ENCODE assay signal across 10 cellular contexts in the genomic region with DNA sequence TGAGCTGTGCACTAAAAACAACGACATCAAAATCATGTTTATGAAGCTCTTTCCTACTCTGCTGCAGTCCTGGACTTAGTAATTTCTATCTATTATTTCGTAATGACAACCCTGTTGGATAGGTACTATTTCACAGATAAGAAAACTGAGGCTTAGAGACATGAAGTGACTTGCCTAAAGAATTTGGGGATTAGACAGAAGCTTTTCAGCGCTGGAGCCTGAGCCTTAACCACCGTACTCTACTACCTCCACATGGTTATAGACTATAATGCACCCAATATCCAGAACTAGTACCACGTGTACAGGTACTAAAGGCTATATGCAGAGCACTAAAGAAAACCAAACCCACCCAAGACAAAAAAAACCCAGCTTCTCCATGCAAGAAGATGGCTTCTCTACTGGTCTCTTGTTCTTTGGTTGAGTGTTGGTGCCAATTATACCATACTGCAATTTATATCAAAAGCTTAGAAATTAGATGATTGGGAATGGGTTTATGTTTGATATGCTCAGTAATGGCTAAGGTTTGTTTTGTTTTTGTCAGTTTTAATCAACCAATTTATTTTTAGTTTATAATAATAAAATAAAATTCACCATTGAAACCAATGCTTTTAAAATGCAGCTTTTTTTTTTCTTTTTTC. TPM values are rescaled to one million over a fixed set of nuclear protein-coding genes. Genes with fewer than 3 reads are reported as not detected.
DNase-seq lines count a peak whose midpoint lies in the region; ATAC-seq and TF ChIP-seq lines count a peak whose summit lies in the region.
"Had no signal": no experiment of that assay in that cellular context is flagged by ENCODE, and none has a peak within 500 bp of the region (broad histone marks: within the 10 kb centered on the region; RNA-seq: fewer than 3 reads in every experiment).

No MANE protein-coding gene starts in this region.

- intact Hi-C loops in naive thymus-derived CD4-positive, alpha-beta T cell (cut with micrococcal nuclease), result loop anchor here (1.0 to 2.0 kb wide), 4 partner anchors 194 to 392 kb away; no protein-coding TSS in a partner anchor
- intact Hi-C loops in aorta (cut with DNase I), result no loop called here

- peaks cover 0 to 6% (median 4%) of the 10 kb centered on the region in 7 donors for H3K4me1 Mint-ChIP-seq in naive thymus-derived CD4-positive, alpha-beta T cell
- H3K4me1 Mint-ChIP-seq: stimulated activated naive B cell treated with anti-CD40 and anti-IgM and Interleukin-4, amounts not matched to agents 10 μg/mL and 1 μg/mL and 100 μg/mL, for 72 hours had no signal

- H3K4me3 Mint-ChIP-seq in naive thymus-derived CD4-positive, alpha-beta T cell, result no peak overlapping the region
- H3K4me3 Mint-ChIP-seq: B cell; stimulated activated naive B cell treated with anti-CD40 and anti-IgM and Interleukin-4, amounts not matched to agents 10 μg/mL and 1 μg/mL and 100 μg/mL, for 72 hours had no signal

- H3K36me3 ChIP-seq in KMS-11 (ENCODE audit: insufficient read depth) (no peaks in the 10 kb centered on the region), aorta (ENCODE audit: control insufficient read depth in 1 of 2, insufficient read depth in 2 of 2, low read length in 1 of 2) (no peaks in the 10 kb centered on the region)
- H3K36me3 ChIP-seq in naive thymus-derived CD4-positive, alpha-beta T cell (ENCODE audit: control insufficient read depth in 2 of 3, insufficient read depth in 3 of 3, low read length in 3 of 3), result no peaks in the 10 kb centered on the region

- H3K9me3 Mint-ChIP-seq in naive thymus-derived CD4-positive, alpha-beta T cell, result no peaks in the 10 kb centered on the region
- H3K9me3 Mint-ChIP-seq: stimulated activated naive B cell treated with anti-CD40 and anti-IgM and Interleukin-4, amounts not matched to agents 10 μg/mL and 1 μg/mL and 100 μg/mL, for 72 hours had no signal

- POLR2A ChIA-PET in naive thymus-derived CD4-positive, alpha-beta T cell (lab: Charles Lee), result interaction anchor here (0.8 to 1.6 kb wide), 4 partner anchors 81 to 87 kb away, joined by 3 to 11 read pairs (median 4); a partner anchor contains a TSS

- 0 out of 2 replicates have a peak, but pooled peaks have one; percentile 15 for TF ChIP-seq CTCF in KMS-11 (conservative IDR thresholded peaks at IDR 0.05; ENCODE audit: low read depth, low read length)

- no peaks in the 10 kb centered on the region for H3K9me3 ChIP-seq in naive thymus-derived CD4-positive, alpha-beta T cell (ENCODE audit: control insufficient read depth in 2 of 3, low read length in 3 of 3)
- no peaks in the 10 kb centered on the region for H3K9me3 ChIP-seq in aorta (ENCODE audit: control insufficient read depth, low read length)

- H3K27me3 ChIP-seq in KMS-11 (ENCODE audit: insufficient read depth, low read depth) (no peaks in the 10 kb centered on the region), aorta (ENCODE audit: control insufficient read depth in 1 of 2, insufficient read depth in 2 of 2, low read length in 1 of 2) (no peaks in the 10 kb centered on the region)
- no peaks in the 10 kb centered on the region for H3K27me3 ChIP-seq in naive thymus-derived CD4-positive, alpha-beta T cell (ENCODE audit: control insufficient read depth in 2 of 2, insufficient read depth in 2 of 2, low read length in 2 of 2)

- 84 to 86% methylated on average over 5 of the region's 5 CpGs for WGBS in aorta, 2 donors

- DNase-seq in NCI-H2081 (lab: John Stamatoyannopoulos, UW) (peak; percentile 10 to 32), NCI-H2081 treated with DMSO at 0.1 percent for 48 hours (lab: John Stamatoyannopoulos, UW) (no peak), SW480 (ENCODE audit: low spot score) (peak; percentile 42), substantia nigra (lab: John Stamatoyannopoulos, UW) (no peak), GM19238 (ENCODE audit: insufficient read length, low spot score) (no peak), aorta (no peak)
- peak in 6 of 9 donors; percentile 20 to 49 (median 30) for DNase-seq in naive thymus-derived CD4-positive, alpha-beta T cell
- DNase-seq: stimulated activated naive B cell treated with anti-CD40 and anti-IgM and Interleukin-4, amounts not matched to agents 10 μg/mL and 1 μg/mL and 100 μg/mL, for 72 hours had no signal

- H3K27ac ChIP-seq in KMS-11 (no peak overlapping the region), substantia nigra (ENCODE audit: low read depth, low read length, poor library complexity, severe bottlenecking) (no peak overlapping the region), aorta (ENCODE audit: low read depth in 1 of 2, low read length in 2 of 2) (no peak overlapping the region)
- no peak overlapping the region for H3K27ac ChIP-seq in naive thymus-derived CD4-positive, alpha-beta T cell (ENCODE audit: low read depth, low read length)

- H3K27ac Mint-ChIP-seq in naive thymus-derived CD4-positive, alpha-beta T cell, result no peak overlapping the region
- H3K27ac Mint-ChIP-seq: B cell; stimulated activated naive B cell treated with anti-CD40 and anti-IgM and Interleukin-4, amounts not matched to agents 10 μg/mL and 1 μg/mL and 100 μg/mL, for 72 hours had no signal

- no peak overlapping the region for H2AFZ ChIP-seq in KMS-11 (ENCODE audit: low read depth)

- no peaks in the 10 kb centered on the region for H3K4me1 ChIP-seq in KMS-11 (ENCODE audit: low read depth, poor library complexity, severe bottlenecking)
- no peaks in the 10 kb centered on the region for H3K4me1 ChIP-seq in naive thymus-derived CD4-positive, alpha-beta T cell (ENCODE audit: control insufficient read depth in 2 of 2, insufficient read depth in 2 of 2, low read length in 2 of 2)
- H3K4me1 ChIP-seq in aorta (ENCODE audit: control insufficient read depth in 1 of 2, insufficient read depth in 2 of 2, low read length in 2 of 2), result no peaks in the 10 kb centered on the region

- ATAC-seq in naive thymus-derived CD4-positive, alpha-beta T cell, result peak; percentile 82
- ATAC-seq in aorta (ENCODE audit: low FRiP score), result no peak
- ATAC-seq: stimulated activated naive B cell treated with anti-CD40 and anti-IgM and Interleukin-4, amounts not matched to agents 10 μg/mL and 1 μg/mL and 100 μg/mL, for 72 hours had no signal

- no peak overlapping the region for H3K4me2 ChIP-seq in KMS-11

- no peak overlapping the region for H3K9ac ChIP-seq in KMS-11

- no peaks in the 10 kb centered on the region for H3K36me3 Mint-ChIP-seq in naive thymus-derived CD4-positive, alpha-beta T cell
- H3K36me3 Mint-ChIP-seq: stimulated activated naive B cell treated with anti-CD40 and anti-IgM and Interleukin-4, amounts not matched to agents 10 μg/mL and 1 μg/mL and 100 μg/mL, for 72 hours had no signal

- CTCF ChIA-PET in naive thymus-derived CD4-positive, alpha-beta T cell (lab: Charles Lee), result interaction anchor here (0.7 to 1.7 kb wide), 13 partner anchors 12 to 397 kb away, joined by 3 to 15 read pairs (median 4); no protein-coding TSS in a partner anchor

- no peaks in the 10 kb centered on the region for H3K79me2 ChIP-seq in KMS-11 (ENCODE audit: insufficient read depth, low read depth)

- H3K27me3 Mint-ChIP-seq in naive thymus-derived CD4-positive, alpha-beta T cell, result peaks cover 0 to 19% (median 0%) of the 10 kb centered on the region in 5 donors
- H3K27me3 Mint-ChIP-seq: B cell; stimulated activated naive B cell treated with anti-CD40 and anti-IgM and Interleukin-4, amounts not matched to agents 10 μg/mL and 1 μg/mL and 100 μg/mL, for 72 hours had no signal

- H4K20me1 ChIP-seq in KMS-11 (ENCODE audit: insufficient read depth), result no peaks in the 10 kb centered on the region

- H3K4me3 ChIP-seq in KMS-11 (IDR thresholded peaks at IDR 0.05; ENCODE audit: insufficient read depth, low read depth, low read length) (no peak overlapping the region), aorta (ENCODE audit: low read length in 2 of 2) (no peak overlapping the region)
- no peak overlapping the region for H3K4me3 ChIP-seq in naive thymus-derived CD4-positive, alpha-beta T cell (ENCODE audit: low read length)

RNA-seq across cellular contexts. Expression of a gene that starts 6.5 kb away (rescaled TPM):
- 10 to 100 TPM in 2 of 5 experiments, 1 to 10 TPM in 3; 5.0 to 37.0 (median 6.3) TPM for total RNA-seq in naive thymus-derived CD4-positive, alpha-beta T cell
- polyA plus RNA-seq in naive thymus-derived CD4-positive, alpha-beta T cell, result 10 to 100 TPM in 1 of 2 donors, 1 to 10 TPM in 1; 7.2 to 11.3 TPM
- 1 to 10 TPM; 4.5 to 5.6 TPM for total RNA-seq in aorta
- 1 to 10 TPM in 1 of 2 donors, under 1 TPM in 1; 0.72 to 7.3 TPM for polyA plus RNA-seq in aorta

Comparison
In these comparisons a context has a peak if more than half of its experiments do, and no peak if none do; other contexts are left out.
1. DNase-seq: peak in NCI-H2081 (2 of 2), SW480 (single experiment) and naive thymus-derived CD4-positive, alpha-beta T cell (6 of 9); none in NCI-H2081 treated with DMSO at 0.1 percent for 48 hours (single experiment), substantia nigra (0 of 49), GM19238 (single experiment) and aorta (0 of 2).
2. intact Hi-C loops: an anchor here in naive thymus-derived CD4-positive, alpha-beta T cell (1.0 to 2.0 kb wide); none called in aorta.